Comparison of ENCODE assay signal across 1 cellular context in the genomic region with DNA sequence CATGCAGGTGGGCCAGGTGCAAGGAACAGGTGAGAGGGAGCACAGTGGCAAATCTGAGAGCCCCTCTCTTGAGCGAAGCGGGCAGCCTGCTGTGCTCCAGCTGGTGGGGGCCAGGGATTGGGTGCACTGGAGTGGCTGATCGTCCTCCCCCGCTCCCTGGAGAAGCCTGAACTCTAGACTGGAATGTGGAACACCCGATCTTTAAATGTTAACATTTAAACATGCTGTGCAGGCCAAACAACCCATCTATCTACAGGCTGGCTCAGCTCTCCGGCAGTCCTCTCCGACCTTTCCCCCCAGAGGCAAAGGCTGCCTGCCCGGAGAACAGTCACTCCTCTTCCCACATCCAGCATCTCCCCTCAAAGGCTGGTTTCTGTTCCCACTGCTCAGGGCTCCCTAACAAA.
TF ChIP-seq lines count a peak whose summit lies in the region.

No MANE protein-coding gene starts in this region.

TF ChIP-seq in HEK293T, 16 proteins besides CTCF, POLR2A, EP300 and RAD21 (continued from another document):
- TF ChIP-seq ARNT (IDR thresholded peaks at IDR 0.05) (no peak), FOXM1 (IDR thresholded peaks at IDR 0.05; ENCODE audit: borderline replicate concordance) (no peak), CTBP1 (IDR thresholded peaks at IDR 0.05; ENCODE audit: borderline replicate concordance) (no peak), LEF1 (IDR thresholded peaks at IDR 0.05; ENCODE audit: borderline replicate concordance) (no peak), ZNF384 (IDR thresholded peaks at IDR 0.05) (no peak), SUZ12 (IDR thresholded peaks at IDR 0.05) (no peak), FOXK2 (IDR thresholded peaks at IDR 0.05) (no peak), TARDBP (IDR thresholded peaks at IDR 0.05) (no peak)
- TF ChIP-seq, protein P1, sequence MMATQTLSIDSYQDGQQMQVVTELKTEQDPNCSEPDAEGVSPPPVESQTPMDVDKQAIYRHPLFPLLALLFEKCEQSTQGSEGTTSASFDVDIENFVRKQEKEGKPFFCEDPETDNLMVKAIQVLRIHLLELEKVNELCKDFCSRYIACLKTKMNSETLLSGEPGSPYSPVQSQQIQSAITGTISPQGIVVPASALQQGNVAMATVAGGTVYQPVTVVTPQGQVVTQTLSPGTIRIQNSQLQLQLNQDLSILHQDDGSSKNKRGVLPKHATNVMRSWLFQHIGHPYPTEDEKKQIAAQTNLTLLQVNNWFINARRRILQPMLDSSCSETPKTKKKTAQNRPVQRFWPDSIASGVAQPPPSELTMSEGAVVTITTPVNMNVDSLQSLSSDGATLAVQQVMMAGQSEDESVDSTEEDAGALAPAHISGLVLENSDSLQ (IDR thresholded peaks at IDR 0.05), result no peak
